In genomic region chr14:94342334-94342934, GRCh38 we compare ENCODE assay signal across 9 cellular contexts. TPM values are rescaled to one million over a fixed set of nuclear protein-coding genes. Genes with fewer than 3 reads are reported as not detected.
DNase-seq lines count a peak whose midpoint lies in the region; ATAC-seq and TF ChIP-seq lines count a peak whose summit lies in the region.
"Had no signal": no experiment of that assay in that cellular context is flagged by ENCODE, and none has a peak within 500 bp of the region (broad histone marks: within the 10 kb centered on the region; RNA-seq: fewer than 3 reads in every experiment).

No MANE protein-coding gene starts in this region.

- peak overlapping the region; percentile 1 for H3K27ac Mint-ChIP-seq in central memory CD8-positive, alpha-beta T cell (ENCODE audit: low read depth)
- H3K27ac Mint-ChIP-seq in stimulated activated naive B cell treated with anti-CD40 and anti-IgM and Interleukin-4, amounts not matched to agents 10 μg/mL and 1 μg/mL and 100 μg/mL, for 72 hours = no peak overlapping the region
- no peak overlapping the region for H3K27ac Mint-ChIP-seq in T-cell
- no peak overlapping the region for H3K27ac Mint-ChIP-seq in T-helper 2 cell treated with Interferon-gamma antibody and Interleukin-4, amounts not matched to agents 5 μg/mL and 100 μg/mL, for 36 hours

- POLR2A ChIA-PET in T-cell (lab: Charles Lee) = no interaction called here

- no peaks in the 10 kb centered on the region for H3K9me3 ChIP-seq in lung (ENCODE audit: control insufficient read depth in 2 of 2, insufficient read depth in 1 of 2, low read length in 1 of 2)

- peak; percentile 91 for DNase-seq in GM04503 (ENCODE audit: low read depth)
- peak; percentile 81 for DNase-seq in NCI-H2029 treated with DMSO at 0.1 percent for 48 hours (lab: John Stamatoyannopoulos, UW)
- DNase-seq in central memory CD8-positive, alpha-beta T cell (ENCODE audit: low spot score in 2 of 2) = no peak
- DNase-seq in lung (ENCODE audit: low spot score) = peak; percentile 89
- no peak for DNase-seq in stimulated activated naive B cell treated with anti-CD40 and anti-IgM and Interleukin-4, amounts not matched to agents 10 μg/mL and 1 μg/mL and 100 μg/mL, for 72 hours
- DNase-seq in NCI-H187 treated with DMSO at 0.1 percent for 48 hours (lab: John Stamatoyannopoulos, UW) = no peak
- no peak for DNase-seq in T-cell
- no peak for DNase-seq in T-helper 2 cell treated with Interferon-gamma antibody and Interleukin-4, amounts not matched to agents 5 μg/mL and 100 μg/mL, for 36 hours (ENCODE audit: low spot score)
- DNase-seq: naive B cell had no signal

- H3K4me3 ChIP-seq in lung = no peak overlapping the region

- no peaks in the 10 kb centered on the region for H3K9me3 Mint-ChIP-seq in central memory CD8-positive, alpha-beta T cell
- H3K9me3 Mint-ChIP-seq in stimulated activated naive B cell treated with anti-CD40 and anti-IgM and Interleukin-4, amounts not matched to agents 10 μg/mL and 1 μg/mL and 100 μg/mL, for 72 hours = peaks cover 0 to 7% of the 10 kb centered on the region in 2 donors
- peaks cover 0 to 15% (median 0%) of the 10 kb centered on the region in 3 donors for H3K9me3 Mint-ChIP-seq in T-cell
- peaks cover 13% of the 10 kb centered on the region for H3K9me3 Mint-ChIP-seq in T-helper 2 cell treated with Interferon-gamma antibody and Interleukin-4, amounts not matched to agents 5 μg/mL and 100 μg/mL, for 36 hours

- H3K27me3 Mint-ChIP-seq in central memory CD8-positive, alpha-beta T cell = peaks cover 27% of the 10 kb centered on the region
- peaks cover 19 to 20% of the 10 kb centered on the region in 2 donors for H3K27me3 Mint-ChIP-seq in stimulated activated naive B cell treated with anti-CD40 and anti-IgM and Interleukin-4, amounts not matched to agents 10 μg/mL and 1 μg/mL and 100 μg/mL, for 72 hours
- peaks cover 26 to 28% of the 10 kb centered on the region in 2 donors for H3K27me3 Mint-ChIP-seq in T-cell
- no peaks in the 10 kb centered on the region for H3K27me3 Mint-ChIP-seq in T-helper 2 cell treated with Interferon-gamma antibody and Interleukin-4, amounts not matched to agents 5 μg/mL and 100 μg/mL, for 36 hours (ENCODE audit: low read depth)

- peaks cover 21% of the 10 kb centered on the region for H3K4me1 Mint-ChIP-seq in central memory CD8-positive, alpha-beta T cell
- peaks cover 0 to 2% of the 10 kb centered on the region in 2 donors for H3K4me1 Mint-ChIP-seq in stimulated activated naive B cell treated with anti-CD40 and anti-IgM and Interleukin-4, amounts not matched to agents 10 μg/mL and 1 μg/mL and 100 μg/mL, for 72 hours
- peaks cover 0 to 12% (median 3%) of the 10 kb centered on the region in 3 donors for H3K4me1 Mint-ChIP-seq in T-cell
- H3K4me1 Mint-ChIP-seq in T-helper 2 cell treated with Interferon-gamma antibody and Interleukin-4, amounts not matched to agents 5 μg/mL and 100 μg/mL, for 36 hours (ENCODE audit: low read depth) = peaks cover 12% of the 10 kb centered on the region

- no peaks in the 10 kb centered on the region for H3K36me3 ChIP-seq in lung (ENCODE audit: control insufficient read depth in 2 of 2, insufficient read depth in 2 of 2, low read length in 2 of 2)

- TF ChIP-seq CTCF in lung (IDR thresholded peaks at IDR 0.05; ENCODE audit: control extremely low read depth, extremely low read depth) = no peak

- peaks cover 2 to 4% of the 10 kb centered on the region in 2 donors for H3K4me1 ChIP-seq in lung (ENCODE audit: control insufficient read depth in 2 of 2, insufficient read depth in 2 of 2, low read length in 2 of 2)

- H3K27me3 ChIP-seq in lung (ENCODE audit: control insufficient read depth, insufficient read depth) = no peaks in the 10 kb centered on the region

- CTCF ChIA-PET in T-cell (lab: Charles Lee) = no interaction called here

- no peak overlapping the region for H3K4me3 Mint-ChIP-seq in central memory CD8-positive, alpha-beta T cell
- H3K4me3 Mint-ChIP-seq in stimulated activated naive B cell treated with anti-CD40 and anti-IgM and Interleukin-4, amounts not matched to agents 10 μg/mL and 1 μg/mL and 100 μg/mL, for 72 hours = no peak overlapping the region
- no peak overlapping the region for H3K4me3 Mint-ChIP-seq in T-cell
- no peak overlapping the region for H3K4me3 Mint-ChIP-seq in T-helper 2 cell treated with Interferon-gamma antibody and Interleukin-4, amounts not matched to agents 5 μg/mL and 100 μg/mL, for 36 hours

- WGBS in lung, 2 donors = 43 to 51% methylated on average over 2 of the region's 2 CpGs

- no peak for ATAC-seq in central memory CD8-positive, alpha-beta T cell (replicated peaks; ENCODE audit: extremely low read depth, poor library complexity, severe bottlenecking)
- ATAC-seq in lung (ENCODE audit: insufficient read depth, low FRiP score) = peak; percentile 53
- ATAC-seq in stimulated activated naive B cell treated with anti-CD40 and anti-IgM and Interleukin-4, amounts not matched to agents 10 μg/mL and 1 μg/mL and 100 μg/mL, for 72 hours (replicated peaks) = no peak
- ATAC-seq in T-cell (replicated peaks in 1 of 4) = no peak

- H3K36me3 Mint-ChIP-seq in central memory CD8-positive, alpha-beta T cell (ENCODE audit: insufficient read depth) = no peaks in the 10 kb centered on the region
- H3K36me3 Mint-ChIP-seq in stimulated activated naive B cell treated with anti-CD40 and anti-IgM and Interleukin-4, amounts not matched to agents 10 μg/mL and 1 μg/mL and 100 μg/mL, for 72 hours = no peaks in the 10 kb centered on the region
- H3K36me3 Mint-ChIP-seq in T-cell = no peaks in the 10 kb centered on the region
- H3K36me3 Mint-ChIP-seq in T-helper 2 cell treated with Interferon-gamma antibody and Interleukin-4, amounts not matched to agents 5 μg/mL and 100 μg/mL, for 36 hours (ENCODE audit: low read depth) = no peaks in the 10 kb centered on the region
- H3K36me3 Mint-ChIP-seq: naive B cell had no signal

- H3K27ac ChIP-seq in lung (ENCODE audit: low read depth in 1 of 2, low read length in 1 of 2) = no peak overlapping the region

RNA-seq across cellular contexts. Expression of gene SERPINA6, which starts 19.3 kb away (rescaled TPM):
- under 1 TPM; 0.34 to 0.77 TPM for total RNA-seq in lung
- under 1 TPM; 0.18 to 0.35 TPM for polyA plus RNA-seq in lung
- not detected for total RNA-seq in T-cell

RNA-seq across cellular contexts. Expression of gene SERPINA2, which starts 24.1 kb away (rescaled TPM):
- total RNA-seq in lung = not detected
- under 1 TPM in 1 of 2 donors, not detected in 1; 0.05 TPM for polyA plus RNA-seq in lung
- total RNA-seq in T-cell = not detected

RNA-seq across cellular contexts. Expression of gene SERPINA1, which starts 46.0 kb away (rescaled TPM):
- total RNA-seq in lung = 1,000 to 10,000 TPM in 1 of 2 donors, 100 to 1,000 TPM in 1; 120 to 1,581 TPM
- 1,000 to 10,000 TPM in 1 of 2 donors, 100 to 1,000 TPM in 1; 662 to 1,798 TPM for polyA plus RNA-seq in lung
- total RNA-seq in T-cell = 10 to 100 TPM in 1 of 5 donors, 1 to 10 TPM in 3, under 1 TPM in 1; 0.63 to 11.1 (median 6.7) TPM

RNA-seq across cellular contexts. Expression of gene SERPINA10, which starts 49.4 kb away (rescaled TPM):
- under 1 TPM in 1 of 2 donors, not detected in 1; 0.21 TPM for total RNA-seq in lung
- polyA plus RNA-seq in lung = not detected
- total RNA-seq in T-cell = under 1 TPM in 1 of 5 donors, not detected in 4; 0.15 TPM

Comparison
In these comparisons a context has a peak if more than half of its experiments do, and no peak if none do; other contexts are left out.
1. DNase-seq: peak in GM04503 (single experiment), NCI-H2029 treated with DMSO at 0.1 percent for 48 hours (single experiment) and lung (single experiment); none in central memory CD8-positive, alpha-beta T cell (0 of 2), stimulated activated naive B cell treated with anti-CD40 and anti-IgM and Interleukin-4, amounts not matched to agents 10 μg/mL and 1 μg/mL and 100 μg/mL, for 72 hours (single experiment), NCI-H187 treated with DMSO at 0.1 percent for 48 hours (single experiment), T-cell (0 of 34) and T-helper 2 cell treated with Interferon-gamma antibody and Interleukin-4, amounts not matched to agents 5 μg/mL and 100 μg/mL, for 36 hours (single experiment).
2. RNA of gene SERPINA1, which starts 46.0 kb away (total RNA-seq): 120 to 1,581 TPM in lung; 0.63 to 11.1 TPM in T-cell; every median in the first group is over 4 times any median in the second.